20 cellular contexts compared by ENCODE assay signal in genomic region chr13:63438951-63439350, GRCh38.
A peak's percentile ranks its signal among the peaks of the same experiment; 100 is the strongest.
DNase-seq lines count a peak whose midpoint lies in the region; ATAC-seq and TF ChIP-seq lines count a peak whose summit lies in the region.
"Had no signal": no experiment of that assay in that cellular context is flagged by ENCODE, and none has a peak within 500 bp of the region (broad histone marks: within the 10 kb centered on the region; RNA-seq: fewer than 3 reads in every experiment).

No MANE protein-coding gene starts in this region.

- H3K27me3 Mint-ChIP-seq in GM23338 (ENCODE audit: insufficient read depth, low read depth, poor library complexity), result peaks cover 3% of the 10 kb centered on the region
- no peaks in the 10 kb centered on the region for H3K27me3 Mint-ChIP-seq in neural progenitor cell (ENCODE audit: insufficient read depth, low read depth)
- H3K27me3 Mint-ChIP-seq in HFFc6 (ENCODE audit: insufficient read depth), result no peaks in the 10 kb centered on the region; the same call in 1 of the 2 replicates
- H3K27me3 Mint-ChIP-seq: CD4-positive, alpha-beta T cell had no signal

- WGBS in adrenal gland, 4 donors, result 48 to 59% (median 55%) methylated on average over 4 of the region's 4 CpGs

- peaks cover 7% of the 10 kb centered on the region for H3K4me1 Mint-ChIP-seq in GM23338
- H3K4me1 Mint-ChIP-seq in neural progenitor cell, result peaks cover 6% of the 10 kb centered on the region
- H3K4me1 Mint-ChIP-seq in HFFc6 (ENCODE audit: low read depth), result peaks cover 9% of the 10 kb centered on the region

- H3K4me2 ChIP-seq in GM23338 (no peak overlapping the region), neural progenitor cell (no peak overlapping the region)
- H3K4me2 ChIP-seq: BLaER1 treated with 17β-estradiol and CSF1 and Interleukin-3, amounts not matched to agents 10 nM and 100 nM; SK-N-SH had no signal

- H3K9ac ChIP-seq in neural progenitor cell, result no peak overlapping the region
- H3K9ac ChIP-seq: BLaER1 treated with 17β-estradiol and CSF1 and Interleukin-3, amounts not matched to agents 10 nM and 100 nM; SK-N-SH had no signal

- no peak for ATAC-seq in GM23338

- H3K36me3 ChIP-seq in GM23338 (ENCODE audit: insufficient read depth) (no peaks in the 10 kb centered on the region), neural progenitor cell (no peaks in the 10 kb centered on the region), adrenal gland (replicated peaks in 1 of 2) (no peaks in the 10 kb centered on the region), Peyer's patch (no peaks in the 10 kb centered on the region)
- H3K36me3 ChIP-seq: BLaER1 treated with 17β-estradiol and CSF1 and Interleukin-3, amounts not matched to agents 10 nM and 100 nM had no signal

- H3K36me3 Mint-ChIP-seq in GM23338 (ENCODE audit: low read depth), result no peaks in the 10 kb centered on the region
- H3K36me3 Mint-ChIP-seq in neural progenitor cell, result no peaks in the 10 kb centered on the region
- no peaks in the 10 kb centered on the region for H3K36me3 Mint-ChIP-seq in HFFc6 (ENCODE audit: low read depth)

- H3K4me3 ChIP-seq in GM23338 (no peak overlapping the region), neural progenitor cell (no peak overlapping the region), adrenal gland (no peak overlapping the region), Peyer's patch (no peak overlapping the region)
- H3K4me3 ChIP-seq: BLaER1 treated with 17β-estradiol and CSF1 and Interleukin-3, amounts not matched to agents 10 nM and 100 nM had no signal

- H3K9me3 Mint-ChIP-seq in GM23338 (no peaks in the 10 kb centered on the region), neural progenitor cell (peaks cover 4% of the 10 kb centered on the region), HFFc6 (peaks cover 33% of the 10 kb centered on the region)

- H3K4me3 Mint-ChIP-seq in GM23338 (no peak overlapping the region), neural progenitor cell (no peak overlapping the region), HFFc6 (no peak overlapping the region)
- H3K4me3 Mint-ChIP-seq: CD4-positive, alpha-beta T cell had no signal

- H3K27ac ChIP-seq in GM23338 (ENCODE audit: low read depth) (no peak overlapping the region), neural progenitor cell (no peak overlapping the region), adrenal gland (no peak overlapping the region), Peyer's patch (no peak overlapping the region)
- H3K27ac ChIP-seq: BLaER1 treated with 17β-estradiol and CSF1 and Interleukin-3, amounts not matched to agents 10 nM and 100 nM; HL-60 had no signal

- no peak overlapping the region; the same call in 1 of the 2 replicates for H3K27ac Mint-ChIP-seq in GM23338
- no peak overlapping the region for H3K27ac Mint-ChIP-seq in neural progenitor cell
- H3K27ac Mint-ChIP-seq in HFFc6, result no peak overlapping the region
- H3K27ac Mint-ChIP-seq: CD4-positive, alpha-beta T cell had no signal

- H2AFZ ChIP-seq in GM23338 (peak overlapping the region; percentile 81), neural progenitor cell (replicated peaks) (peak overlapping the region; percentile 76)

- DNase-seq in GM23338 (ENCODE audit: low spot score), result peak; percentile 6
- DNase-seq in NCI-H226, result peak; percentile 3
- DNase-seq in iPS-NIHi7 (ENCODE audit: extremely low spot score), result peak; percentile 24
- DNase-seq in neural progenitor cell (ENCODE audit: low spot score), result peak; percentile 2
- no peak for DNase-seq in HFFc6
- DNase-seq in adrenal gland, result no peak
- DNase-seq in Peyer's patch, result no peak
- DNase-seq: AML-193; CD4-positive, alpha-beta T cell; GOT3; HCEC 1CT; NCI-H1092; NCI-H1417 treated with DMSO at 0.1 percent for 48 hours; NCI-H187 treated with DMSO at 0.1 percent for 48 hours; NCI-H446; NCI-H524 treated with DMSO at 0.1 percent for 48 hours; NCI-H774; SK-N-SH had no signal

- no peak for TF ChIP-seq POLR2A in adrenal gland (IDR thresholded peaks at IDR 0.05)
- TF ChIP-seq POLR2A in Peyer's patch (IDR thresholded peaks at IDR 0.05), result no peak

- H3K27me3 ChIP-seq in GM23338 (ENCODE audit: insufficient read depth), result no peaks in the 10 kb centered on the region
- no peaks in the 10 kb centered on the region for H3K27me3 ChIP-seq in neural progenitor cell
- no peaks in the 10 kb centered on the region for H3K27me3 ChIP-seq in adrenal gland
- H3K27me3 ChIP-seq in Peyer's patch, result no peaks in the 10 kb centered on the region
- H3K27me3 ChIP-seq: BLaER1 treated with 17β-estradiol and CSF1 and Interleukin-3, amounts not matched to agents 10 nM and 100 nM had no signal

- H4K20me1 ChIP-seq in GM23338 (replicated peaks; ENCODE audit: insufficient read depth) (no peaks in the 10 kb centered on the region), neural progenitor cell (ENCODE audit: low read depth) (no peaks in the 10 kb centered on the region)
- H4K20me1 ChIP-seq: BLaER1 treated with 17β-estradiol and CSF1 and Interleukin-3, amounts not matched to agents 10 nM and 100 nM had no signal

- H3K4me1 ChIP-seq in GM23338 (ENCODE audit: insufficient read depth) (no peaks in the 10 kb centered on the region), neural progenitor cell (no peaks in the 10 kb centered on the region), adrenal gland (replicated peaks in 1 of 2) (no peaks in the 10 kb centered on the region), Peyer's patch (no peaks in the 10 kb centered on the region)

- H3F3A ChIP-seq in GM23338 (replicated peaks; ENCODE audit: low read depth), result no peaks in the 10 kb centered on the region
- no peaks in the 10 kb centered on the region for H3F3A ChIP-seq in neural progenitor cell (ENCODE audit: low read depth)

- intact Hi-C loops in adrenal gland (cut with DNase I), result no loop called here

- no peaks in the 10 kb centered on the region for H3K9me3 ChIP-seq in neural progenitor cell (ENCODE audit: low read depth)
- H3K9me3 ChIP-seq in adrenal gland (replicated peaks in 1 of 3), result no peaks in the 10 kb centered on the region
- H3K9me3 ChIP-seq in Peyer's patch, result no peaks in the 10 kb centered on the region

- H3K9me2 ChIP-seq in GM23338 (ENCODE audit: insufficient read depth), result 0 out of 2 replicates have a peak, but pooled peaks cover 6% of the 10 kb centered on the region
- H3K9me2 ChIP-seq: SK-N-SH had no signal

- TF ChIP-seq CTCF in GM23338 (conservative IDR thresholded peaks at IDR 0.05; ENCODE audit: low read depth in 2 of 2) (no peak), neural progenitor cell (IDR thresholded peaks at IDR 0.05) (no peak), HFFc6 (IDR thresholded peaks at IDR 0.05) (no peak), adrenal gland (IDR thresholded peaks at IDR 0.05) (no peak), Peyer's patch (IDR thresholded peaks at IDR 0.05) (no peak)

- H3K79me2 ChIP-seq in GM23338 (replicated peaks; ENCODE audit: insufficient read depth) (no peaks in the 10 kb centered on the region), neural progenitor cell (ENCODE audit: low read depth) (no peaks in the 10 kb centered on the region)

TF ChIP-seq in GM23338, 12 proteins besides CTCF, POLR2A, EP300 and RAD21 (continues in another document):
- no peak for TF ChIP-seq POLR2AphosphoS5 (IDR thresholded peaks at IDR 0.05; ENCODE audit: low read depth)
- no peak for TF ChIP-seq ZNF331 (CRISPR knock-in tag; IDR thresholded peaks at IDR 0.05; ENCODE audit: low read depth)
- no peak for TF ChIP-seq ZNF114 (CRISPR knock-in tag; IDR thresholded peaks at IDR 0.05)
- no peak for TF ChIP-seq STAT1 (IDR thresholded peaks at IDR 0.05; ENCODE audit: unreplicated experiment)
- TF ChIP-seq, protein P1, sequence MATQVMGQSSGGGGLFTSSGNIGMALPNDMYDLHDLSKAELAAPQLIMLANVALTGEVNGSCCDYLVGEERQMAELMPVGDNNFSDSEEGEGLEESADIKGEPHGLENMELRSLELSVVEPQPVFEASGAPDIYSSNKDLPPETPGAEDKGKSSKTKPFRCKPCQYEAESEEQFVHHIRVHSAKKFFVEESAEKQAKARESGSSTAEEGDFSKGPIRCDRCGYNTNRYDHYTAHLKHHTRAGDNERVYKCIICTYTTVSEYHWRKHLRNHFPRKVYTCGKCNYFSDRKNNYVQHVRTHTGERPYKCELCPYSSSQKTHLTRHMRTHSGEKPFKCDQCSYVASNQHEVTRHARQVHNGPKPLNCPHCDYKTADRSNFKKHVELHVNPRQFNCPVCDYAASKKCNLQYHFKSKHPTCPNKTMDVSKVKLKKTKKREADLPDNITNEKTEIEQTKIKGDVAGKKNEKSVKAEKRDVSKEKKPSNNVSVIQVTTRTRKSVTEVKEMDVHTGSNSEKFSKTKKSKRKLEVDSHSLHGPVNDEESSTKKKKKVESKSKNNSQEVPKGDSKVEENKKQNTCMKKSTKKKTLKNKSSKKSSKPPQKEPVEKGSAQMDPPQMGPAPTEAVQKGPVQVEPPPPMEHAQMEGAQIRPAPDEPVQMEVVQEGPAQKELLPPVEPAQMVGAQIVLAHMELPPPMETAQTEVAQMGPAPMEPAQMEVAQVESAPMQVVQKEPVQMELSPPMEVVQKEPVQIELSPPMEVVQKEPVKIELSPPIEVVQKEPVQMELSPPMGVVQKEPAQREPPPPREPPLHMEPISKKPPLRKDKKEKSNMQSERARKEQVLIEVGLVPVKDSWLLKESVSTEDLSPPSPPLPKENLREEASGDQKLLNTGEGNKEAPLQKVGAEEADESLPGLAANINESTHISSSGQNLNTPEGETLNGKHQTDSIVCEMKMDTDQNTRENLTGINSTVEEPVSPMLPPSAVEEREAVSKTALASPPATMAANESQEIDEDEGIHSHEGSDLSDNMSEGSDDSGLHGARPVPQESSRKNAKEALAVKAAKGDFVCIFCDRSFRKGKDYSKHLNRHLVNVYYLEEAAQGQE (IDR thresholded peaks at IDR 0.05; ENCODE audit: unreplicated experiment), result no peak

Comparison
In these comparisons a context has a peak if more than half of its experiments do, and no peak if none do; other contexts are left out.
1. DNase-seq: peak in GM23338 (single experiment), NCI-H226 (single experiment), iPS-NIHi7 (single experiment) and neural progenitor cell (single experiment); none in HFFc6 (single experiment), adrenal gland (0 of 7) and Peyer's patch (0 of 3).